16 cellular contexts compared by ENCODE assay signal in genomic region chr13:31408927-31409326, GRCh38.
DNase-seq lines count a peak whose midpoint lies in the region; ATAC-seq and TF ChIP-seq lines count a peak whose summit lies in the region.
"Had no signal": no experiment of that assay in that cellular context is flagged by ENCODE, and none has a peak within 500 bp of the region (broad histone marks: within the 10 kb centered on the region; RNA-seq: fewer than 3 reads in every experiment).

No MANE protein-coding gene starts in this region.

- H3K4me3 Mint-ChIP-seq in endodermal cell = no peak overlapping the region
- H3K4me3 Mint-ChIP-seq: B cell; CD4-positive, alpha-beta T cell; CD8-positive, alpha-beta T cell had no signal

- no peaks in the 10 kb centered on the region for H3K36me3 Mint-ChIP-seq in endodermal cell (ENCODE audit: low read depth)
- H3K36me3 Mint-ChIP-seq: CD8-positive, alpha-beta T cell had no signal

- no peak overlapping the region for H3K27ac Mint-ChIP-seq in endodermal cell
- H3K27ac Mint-ChIP-seq: B cell; CD4-positive, alpha-beta T cell; CD8-positive, alpha-beta T cell had no signal

- peak overlapping the region; percentile 83; the same call in 1 of the 2 replicates for H2AFZ ChIP-seq in OCI-LY7 (ENCODE audit: low read length)

- ATAC-seq in gastroesophageal sphincter = peak; percentile 82
- no peak for ATAC-seq in GM18520 (IDR thresholded peaks at IDR 0.05; ENCODE audit: unreplicated experiment)
- ATAC-seq: A549; CD8-positive, alpha-beta T cell had no signal

- TF ChIP-seq EP300 in gastroesophageal sphincter (IDR thresholded peaks at IDR 0.05) (no peak), suprapubic skin (IDR thresholded peaks at IDR 0.05) (no peak)

- no peaks in the 10 kb centered on the region for H3K4me1 Mint-ChIP-seq in endodermal cell

- peaks cover 3% of the 10 kb centered on the region for H3K27me3 ChIP-seq in gastroesophageal sphincter
- H3K27me3 ChIP-seq in suprapubic skin = no peaks in the 10 kb centered on the region
- H3K27me3 ChIP-seq in endodermal cell (ENCODE audit: control insufficient read depth, insufficient read depth, low read length, poor library complexity, severe bottlenecking) = no peaks in the 10 kb centered on the region
- H3K27me3 ChIP-seq: BLaER1 treated with 17β-estradiol and CSF1 and Interleukin-3, amounts not matched to agents 10 nM and 100 nM had no signal

- H3K9me3 Mint-ChIP-seq in endodermal cell = no peaks in the 10 kb centered on the region
- H3K9me3 Mint-ChIP-seq: CD4-positive, alpha-beta T cell; CD8-positive, alpha-beta T cell had no signal

- H3K4me2 ChIP-seq in OCI-LY7 (ENCODE audit: low read length) = no peak overlapping the region
- H3K4me2 ChIP-seq: A549; BLaER1 treated with 17β-estradiol and CSF1 and Interleukin-3, amounts not matched to agents 10 nM and 100 nM had no signal

- H3K4me3 ChIP-seq in OCI-LY7 (ENCODE audit: low read depth, low read length, poor library complexity, severe bottlenecking) = no peak overlapping the region
- H3K4me3 ChIP-seq in gastroesophageal sphincter = no peak overlapping the region
- no peak overlapping the region for H3K4me3 ChIP-seq in suprapubic skin
- no peak overlapping the region for H3K4me3 ChIP-seq in endodermal cell (ENCODE audit: low read length)
- H3K4me3 ChIP-seq: A549; BLaER1 treated with 17β-estradiol and CSF1 and Interleukin-3, amounts not matched to agents 10 nM and 100 nM had no signal

- DNase-seq in OCI-LY7 (ENCODE audit: low spot score) (no peak), suprapubic skin (ENCODE audit: low spot score in 2 of 2) (no peak), endodermal cell (no peak)
- DNase-seq: Caco-2; Calu3; CD4-positive, alpha-beta T cell; CD8-positive, alpha-beta T cell; DMS79 treated with DMSO at 0.1 percent for 48 hours; GF-D8 had no signal

- H4K20me1 ChIP-seq in OCI-LY7 (ENCODE audit: insufficient read depth, low read length) = no peaks in the 10 kb centered on the region
- H4K20me1 ChIP-seq: BLaER1 treated with 17β-estradiol and CSF1 and Interleukin-3, amounts not matched to agents 10 nM and 100 nM had no signal

- CTCF ChIA-PET in OCI-LY7 (lab: Charles Lee; ENCODE audit: unreplicated experiment) = interaction anchor here (0.9 to 1.6 kb wide), 3 partner anchors 16 to 36 kb away, joined by 3 to 9 read pairs (median 3); no protein-coding TSS in a partner anchor

- H3K4me1 ChIP-seq in OCI-LY7 (ENCODE audit: insufficient read depth, low read length, poor library complexity, severe bottlenecking) = peaks cover 10% of the 10 kb centered on the region
- peaks cover 0 to 2% (median 0%) of the 10 kb centered on the region in 3 donors for H3K4me1 ChIP-seq in gastroesophageal sphincter
- peaks cover 3% of the 10 kb centered on the region for H3K4me1 ChIP-seq in suprapubic skin
- no peaks in the 10 kb centered on the region for H3K4me1 ChIP-seq in endodermal cell (ENCODE audit: control insufficient read depth, insufficient read depth, low read length)
- H3K4me1 ChIP-seq: A549; BLaER1 treated with 17β-estradiol and CSF1 and Interleukin-3, amounts not matched to agents 10 nM and 100 nM; Caco-2 had no signal

- H3K9ac ChIP-seq in endodermal cell (ENCODE audit: extremely low read depth, low read length, poor library complexity, severe bottlenecking) = no peak overlapping the region
- H3K9ac ChIP-seq: BLaER1 treated with 17β-estradiol and CSF1 and Interleukin-3, amounts not matched to agents 10 nM and 100 nM had no signal

- no peak overlapping the region for H3K27ac ChIP-seq in OCI-LY7 (ENCODE audit: low read depth, low read length, poor library complexity, severe bottlenecking)
- peak overlapping the region in 1 of 4 donors; percentile 35 for H3K27ac ChIP-seq in gastroesophageal sphincter
- peak overlapping the region; percentile 42 for H3K27ac ChIP-seq in suprapubic skin
- no peak overlapping the region for H3K27ac ChIP-seq in endodermal cell (ENCODE audit: low read depth, low read length)
- H3K27ac ChIP-seq: 22Rv1; A549; BLaER1 treated with 17β-estradiol and CSF1 and Interleukin-3, amounts not matched to agents 10 nM and 100 nM; C4-2B had no signal

- WGBS in gastroesophageal sphincter (ENCODE audit: low coverage in 1 of 2), 2 donors = 50 to 71% methylated on average over 1 of the region's 1 CpG
- 90% methylated on average over 1 of the region's 1 CpG for WGBS in suprapubic skin
- 89 to 100% methylated on average over 1 of the region's 1 CpG for WGBS in endodermal cell (ENCODE audit: insufficient coverage in 1 of 2, insufficient read length in 1 of 2), 2 experiments

- POLR2A ChIA-PET in OCI-LY7 (lab: Charles Lee) = interaction anchor here (0.6 to 2.7 kb wide), 6 partner anchors 12 to 173 kb away, joined by 3 to 10 read pairs (median 4); no protein-coding TSS in a partner anchor

- TF ChIP-seq POLR2A in gastroesophageal sphincter (IDR thresholded peaks at IDR 0.05) (no peak), suprapubic skin (IDR thresholded peaks at IDR 0.05) (no peak)

- H3K36me3 ChIP-seq in OCI-LY7 (ENCODE audit: insufficient read depth, low read length) (no peaks in the 10 kb centered on the region), gastroesophageal sphincter (no peaks in the 10 kb centered on the region), suprapubic skin (no peaks in the 10 kb centered on the region), endodermal cell (ENCODE audit: control insufficient read depth, insufficient read depth, low read length) (no peaks in the 10 kb centered on the region)
- H3K36me3 ChIP-seq: BLaER1 treated with 17β-estradiol and CSF1 and Interleukin-3, amounts not matched to agents 10 nM and 100 nM had no signal

- no peaks in the 10 kb centered on the region for H3K9me2 ChIP-seq in OCI-LY7 (ENCODE audit: insufficient read depth, low read length)

- no peaks in the 10 kb centered on the region for H3K27me3 Mint-ChIP-seq in endodermal cell (ENCODE audit: insufficient read depth)
- H3K27me3 Mint-ChIP-seq: B cell; CD4-positive, alpha-beta T cell had no signal

- H3K79me2 ChIP-seq in OCI-LY7 (ENCODE audit: insufficient read depth, low read depth, low read length) = no peaks in the 10 kb centered on the region

- intact Hi-C loops in OCI-LY7 (cut with micrococcal nuclease; ENCODE audit: unreplicated experiment) = loop anchor here (1.0 to 2.0 kb wide), 2 partner anchors 88 to 173 kb away; no protein-coding TSS in a partner anchor

- TF ChIP-seq CTCF in OCI-LY7 (conservative IDR thresholded peaks at IDR 0.05; ENCODE audit: low read length) (no peak), gastroesophageal sphincter (IDR thresholded peaks at IDR 0.05) (no peak), suprapubic skin (IDR thresholded peaks at IDR 0.05) (no peak), endodermal cell (conservative IDR thresholded peaks at IDR 0.05) (no peak)

- H3K9me3 ChIP-seq in OCI-LY7 (ENCODE audit: low read length) (no peaks in the 10 kb centered on the region), gastroesophageal sphincter (no peaks in the 10 kb centered on the region), suprapubic skin (no peaks in the 10 kb centered on the region), endodermal cell (ENCODE audit: control insufficient read depth, low read length) (no peaks in the 10 kb centered on the region)
- H3K9me3 ChIP-seq: A549; BLaER1 treated with 17β-estradiol and CSF1 and Interleukin-3, amounts not matched to agents 10 nM and 100 nM; Caco-2 had no signal

- BruUV-seq in OCI-LY7 (replicated peaks; lab: Mats Ljungman, UMichigan) = no TSS peak
